ENCODE assay signal across 8 cellular contexts in the genomic region with DNA sequence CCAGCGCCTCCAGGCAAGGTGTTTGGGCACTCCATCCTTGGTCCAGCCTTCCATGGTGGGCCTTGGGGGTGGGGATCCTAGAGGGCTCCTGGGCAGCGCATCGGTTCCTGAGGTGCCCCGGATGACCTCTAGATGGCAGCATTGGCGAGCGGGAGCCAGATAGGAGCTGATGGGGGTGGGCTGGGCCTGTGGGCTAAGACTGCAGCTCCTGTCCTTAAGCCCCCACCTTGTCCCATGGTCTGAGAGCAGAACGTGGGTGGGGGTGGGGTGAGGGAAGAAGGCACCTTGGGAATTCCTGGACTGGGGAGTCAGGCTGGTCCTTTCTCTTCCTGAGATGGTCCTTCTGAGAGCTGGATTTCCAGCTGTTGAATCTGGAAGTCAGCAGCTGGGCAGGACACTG.
DNase-seq lines count a peak whose midpoint lies in the region; ATAC-seq and TF ChIP-seq lines count a peak whose summit lies in the region.

No MANE protein-coding gene starts in this region.

- H3K4me3 ChIP-seq in ascending aorta: no peak overlapping the region

- H3K27me3 ChIP-seq in ascending aorta: no peaks in the 10 kb centered on the region

- peak; percentile 94 for TF ChIP-seq CTCF in LNCAP (IDR thresholded peaks at IDR 0.05)
- peak in 2 of 3 experiments; percentile 52 to 67 for TF ChIP-seq CTCF in ascending aorta (IDR thresholded peaks at IDR 0.05)

- no peaks in the 10 kb centered on the region for H3K9me3 ChIP-seq in ascending aorta

- no peak for ATAC-seq in GM21576 (IDR thresholded peaks at IDR 0.05; ENCODE audit: unreplicated experiment)
- no peak for ATAC-seq in HG02642 (IDR thresholded peaks at IDR 0.05; ENCODE audit: poor library complexity, unreplicated experiment)

- intact Hi-C loops in ascending aorta (cut with DNase I): no loop called here

- no peak overlapping the region for H3K27ac ChIP-seq in ascending aorta

- DNase-seq in Daoy (ENCODE audit: low read depth) (peak; percentile 67), T follicular helper cell (ENCODE audit: low read depth) (peak; percentile 32), ascending aorta (ENCODE audit: low spot score in 2 of 2) (no peak), iPS-NIHi7 (ENCODE audit: extremely low spot score) (peak; percentile 95)
- DNase-seq in stimulated activated CD4-positive, alpha-beta T cell treated with anti-CD3 and anti-CD28 coated beads, Interleukin-1b, Interleukin-23, amount 100 ng/mL, for 4 hours (ENCODE audit: low read depth in 2 of 2): peak; percentile 16 to 40

- no peaks in the 10 kb centered on the region for H3K4me1 ChIP-seq in ascending aorta

- no peaks in the 10 kb centered on the region for H3K36me3 ChIP-seq in ascending aorta

Comparison
In these comparisons a context has a peak if more than half of its experiments do, and no peak if none do; other contexts are left out.
1. DNase-seq: peak in Daoy (single experiment), T follicular helper cell (single experiment), iPS-NIHi7 (single experiment) and stimulated activated CD4-positive, alpha-beta T cell treated with anti-CD3 and anti-CD28 coated beads, Interleukin-1b, Interleukin-23, amount 100 ng/mL, for 4 hours (2 of 2); none in ascending aorta (0 of 2).